Comparison of ENCODE assay signal across 8 cellular contexts in the genomic region with DNA sequence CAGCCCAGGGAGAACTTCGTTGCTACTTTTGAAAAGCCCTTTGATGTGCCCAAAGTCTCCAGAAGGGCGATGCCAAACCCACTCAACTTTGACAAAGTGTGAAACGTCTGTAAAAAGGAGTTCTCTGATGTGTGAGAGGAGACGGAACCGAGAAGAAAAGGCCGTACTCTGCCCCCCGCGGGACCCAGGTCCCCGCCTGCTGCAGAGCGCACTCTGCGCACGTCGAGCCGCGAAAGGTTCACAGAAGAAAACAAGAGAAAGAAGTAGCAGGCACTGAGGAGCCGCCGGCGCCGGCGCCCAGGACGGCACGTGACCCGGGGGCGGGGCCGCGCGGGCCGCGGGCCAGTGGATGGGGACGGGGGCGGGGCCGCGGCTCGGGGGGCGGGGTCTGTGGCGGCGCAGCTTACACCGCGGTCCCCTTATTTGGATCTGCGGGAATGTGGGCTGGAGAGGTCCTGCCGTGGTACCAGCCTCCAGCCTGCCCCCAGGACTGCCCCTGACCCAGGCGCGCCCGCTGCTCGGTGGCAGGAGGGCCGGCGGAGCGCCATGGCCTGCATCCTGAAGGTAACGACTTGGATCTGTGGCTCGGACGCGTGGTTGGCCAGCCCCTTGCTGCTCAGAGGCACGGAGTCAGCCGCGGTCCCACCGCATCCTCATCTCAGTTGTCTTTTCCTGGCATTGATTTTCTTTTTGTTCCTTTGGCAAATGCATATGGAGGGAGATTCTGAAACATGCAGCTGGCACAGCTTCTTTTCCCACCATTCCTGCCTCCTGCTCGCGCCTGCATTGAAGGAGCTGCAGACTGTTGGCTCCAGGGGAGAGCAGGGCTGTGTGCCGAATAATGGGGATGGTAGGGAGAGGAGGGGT. TPM values are rescaled to one million over a fixed set of nuclear protein-coding genes. Genes with fewer than 3 reads are reported as not detected.
A peak's percentile ranks its signal among the peaks of the same experiment; 100 is the strongest.
DNase-seq lines count a peak whose midpoint lies in the region; ATAC-seq and TF ChIP-seq lines count a peak whose summit lies in the region.

A gene (plus strand): TSS at position 426 of the 867 bp plus-strand sequence.

- H3K4me3 ChIP-seq in CD4-positive, alpha-beta memory T cell (ENCODE audit: low read length in 2 of 2), result peak within 1 kb of the TSS; percentile 56
- H3K4me3 ChIP-seq in testis, result peak within 1 kb of the TSS; percentile 55 to 71

- WGBS in testis, 2 donors, result 0 to 1% methylated on average over 36 to 54 of the region's 59 CpGs

- H3K4me1 Mint-ChIP-seq in CD4-positive, alpha-beta memory T cell, result peaks cover 12 to 23% (median 17%) of the 10 kb centered on the region in 4 donors
- peaks cover 25% of the 10 kb centered on the region for H3K4me1 Mint-ChIP-seq in activated naive CD8-positive, alpha-beta T cell (ENCODE audit: low read depth)
- H3K4me1 Mint-ChIP-seq in glutamatergic neuron (ENCODE audit: low read depth, unreplicated experiment) (peaks cover 2% of the 10 kb centered on the region), osteocyte (ENCODE audit: unreplicated experiment) (peaks cover 25% of the 10 kb centered on the region)

- no peak within 1 kb of the TSS for H3K27ac ChIP-seq in CD4-positive, alpha-beta memory T cell (ENCODE audit: low read depth, low read length)
- H3K27ac ChIP-seq in testis, result peak within 1 kb of the TSS; percentile 51 to 69

- intact Hi-C loops in CD4-positive, alpha-beta memory T cell (cut with micrococcal nuclease), result loop anchor here (5.0 kb wide), 1 partner anchor 287 kb away; a partner anchor contains a TSS
- intact Hi-C loops in testis (cut with DNase I; ENCODE audit: low total_unique reads), result no loop called here

- H3K4me3 Mint-ChIP-seq in CD4-positive, alpha-beta memory T cell, result peak within 1 kb of the TSS; percentile 85 to 92 (median 89)
- peak within 1 kb of the TSS; percentile 91 for H3K4me3 Mint-ChIP-seq in activated naive CD8-positive, alpha-beta T cell
- H3K4me3 Mint-ChIP-seq in glutamatergic neuron (ENCODE audit: unreplicated experiment) (peak within 1 kb of the TSS; percentile 91), osteocyte (ENCODE audit: unreplicated experiment) (peak within 1 kb of the TSS; percentile 90)

- peaks cover 7% of the 10 kb centered on the region for H3K4me1 ChIP-seq in CD4-positive, alpha-beta memory T cell (ENCODE audit: insufficient read depth, low read length)
- H3K4me1 ChIP-seq in testis, result no peaks in the 10 kb centered on the region

- no peaks in the 10 kb centered on the region for H3K27me3 ChIP-seq in CD4-positive, alpha-beta memory T cell (ENCODE audit: insufficient read depth, low read length)
- no peaks in the 10 kb centered on the region for H3K27me3 ChIP-seq in testis

- POLR2A ChIA-PET in CD4-positive, alpha-beta memory T cell (lab: Charles Lee; ENCODE audit: partially characterized antibody), result no interaction called here

- TF ChIP-seq CTCF in glutamatergic neuron (IDR thresholded peaks at IDR 0.05; ENCODE audit: partially characterized antibody, unreplicated experiment) (no peak), osteocyte (IDR thresholded peaks at IDR 0.05) (no peak), testis (IDR thresholded peaks at IDR 0.05) (no peak)

- TF ChIP-seq POLR2A in testis (IDR thresholded peaks at IDR 0.05), result no peak

- H3K9me3 ChIP-seq in CD4-positive, alpha-beta memory T cell (ENCODE audit: control insufficient read depth in 1 of 2, low read length in 2 of 2), result no peaks in the 10 kb centered on the region
- no peaks in the 10 kb centered on the region for H3K9me3 ChIP-seq in testis

- H3K9me3 Mint-ChIP-seq in CD4-positive, alpha-beta memory T cell, result no peaks in the 10 kb centered on the region
- no peaks in the 10 kb centered on the region for H3K9me3 Mint-ChIP-seq in activated naive CD8-positive, alpha-beta T cell (ENCODE audit: low read depth)
- H3K9me3 Mint-ChIP-seq in glutamatergic neuron (ENCODE audit: unreplicated experiment) (no peaks in the 10 kb centered on the region), osteocyte (ENCODE audit: unreplicated experiment) (no peaks in the 10 kb centered on the region)

- CTCF ChIA-PET in CD4-positive, alpha-beta memory T cell (lab: Charles Lee; ENCODE audit: partially characterized antibody), result no interaction called here

- peak within 1 kb of the TSS; percentile 38 to 82 (median 75) for H3K27ac Mint-ChIP-seq in CD4-positive, alpha-beta memory T cell
- H3K27ac Mint-ChIP-seq in activated naive CD8-positive, alpha-beta T cell, result peak within 1 kb of the TSS; percentile 74
- no peak within 1 kb of the TSS for H3K27ac Mint-ChIP-seq in glutamatergic neuron (ENCODE audit: unreplicated experiment)
- peak within 1 kb of the TSS; percentile 70 for H3K27ac Mint-ChIP-seq in osteocyte (ENCODE audit: unreplicated experiment)

- ATAC-seq in GM19463 (IDR thresholded peaks at IDR 0.05; ENCODE audit: unreplicated experiment) (peak; percentile 84), HG03571 (IDR thresholded peaks at IDR 0.05; ENCODE audit: unreplicated experiment) (peak; percentile 85)

- H3K27me3 Mint-ChIP-seq in CD4-positive, alpha-beta memory T cell, result peaks cover 1 to 3% of the 10 kb centered on the region in 2 donors
- no peaks in the 10 kb centered on the region for H3K27me3 Mint-ChIP-seq in activated naive CD8-positive, alpha-beta T cell
- H3K27me3 Mint-ChIP-seq in glutamatergic neuron (ENCODE audit: unreplicated experiment) (no peaks in the 10 kb centered on the region), osteocyte (ENCODE audit: unreplicated experiment) (no peaks in the 10 kb centered on the region)

- H3K36me3 ChIP-seq in CD4-positive, alpha-beta memory T cell (ENCODE audit: insufficient read depth, low read length), result no peaks in the 10 kb centered on the region
- no peaks in the 10 kb centered on the region for H3K36me3 ChIP-seq in testis (ENCODE audit: low read depth, missing control alignments)

- H3K36me3 Mint-ChIP-seq in CD4-positive, alpha-beta memory T cell, result no peaks in the 10 kb centered on the region
- no peaks in the 10 kb centered on the region for H3K36me3 Mint-ChIP-seq in activated naive CD8-positive, alpha-beta T cell
- H3K36me3 Mint-ChIP-seq in glutamatergic neuron (ENCODE audit: unreplicated experiment) (no peaks in the 10 kb centered on the region), osteocyte (ENCODE audit: unreplicated experiment) (no peaks in the 10 kb centered on the region)

- DNase-seq in CD4-positive, alpha-beta memory T cell, result peak; percentile 70 to 76 (median 75)
- DNase-seq in SK-MEL-5 (ENCODE audit: low read depth, low spot score) (peak; percentile 75), glutamatergic neuron (peak; percentile 85), osteocyte (ENCODE audit: extremely low spot score, unreplicated experiment) (peak; percentile 91), testis (peak; percentile 84)

- in situ Hi-C loops in SK-MEL-5 (cut with HindIII; ENCODE audit: low pct_unique_long_range_greater_than_20kb, low sequenced_read_pairs), result no loop called here

RNA-seq across cellular contexts. Expression of the gene that starts here (rescaled TPM):
- 1 to 10 TPM in 1 of 2 experiments, under 1 TPM in 1; 0.47 to 1.2 TPM for total RNA-seq in CD4-positive, alpha-beta memory T cell
- 1 to 10 TPM in 1 of 2 donors, not detected in 1; 1.1 TPM for polyA plus RNA-seq in CD4-positive, alpha-beta memory T cell
- 63.8 and 70.7 TPM in 2 replicates for total RNA-seq in SK-MEL-5 (2014; rRNA removed; shearing (Covaris generic))
- 24.3 and 28.8 TPM in 2 replicates for polyA plus RNA-seq in SK-MEL-5 (2015; cell fraction: cytosol; rRNA removed)
- polyA plus RNA-seq in SK-MEL-5 (2015; cell fraction: nucleus; rRNA removed), result 6.6 and 11.8 TPM in 2 replicates
- total RNA-seq in glutamatergic neuron (ENCODE audit: unreplicated experiment) (6.5 TPM), osteocyte (4.9 and 7.3 TPM in 2 replicates), testis (under 1 TPM; 0.74 to 0.87 TPM)
- 0.46 TPM for polyA plus RNA-seq in testis (ENCODE audit: insufficient read depth, low read depth, low replicate concordance)

Comparison
In these comparisons a context has a peak if more than half of its experiments do, and no peak if none do; other contexts are left out.
1. Peak in DNase-seq, H3K4me3 ChIP-seq and H3K27ac ChIP-seq in testis; RNA of the gene not detected or under 1 TPM.